ENCODE assay signal across 8 cellular contexts in genomic region chr19:4722671-4723464, GRCh38.
DNase-seq lines count a peak whose midpoint lies in the region; ATAC-seq and TF ChIP-seq lines count a peak whose summit lies in the region.

No MANE protein-coding gene starts in this region.

- H3K9ac ChIP-seq in HUES48 (ENCODE audit: low read depth, low read length): peak overlapping the region; percentile 71

- no peaks in the 10 kb centered on the region for H3K27me3 Mint-ChIP-seq in activated naive CD8-positive, alpha-beta T cell

- ATAC-seq in HG03442 (IDR thresholded peaks at IDR 0.05; ENCODE audit: unreplicated experiment): no peak

- no peaks in the 10 kb centered on the region for H3K9me3 ChIP-seq in HUES48 (ENCODE audit: control insufficient read depth, insufficient read depth, low read length)

- H3K4me1 ChIP-seq in HUES48 (ENCODE audit: control insufficient read depth, insufficient read depth, low read length): peaks cover 6% of the 10 kb centered on the region

- TF ChIP-seq CTCF in AG04449 (IDR thresholded peaks at IDR 0.05; ENCODE audit: insufficient read depth, low read length, missing control alignments) (no peak), GM13976 (IDR thresholded peaks at IDR 0.05; ENCODE audit: borderline replicate concordance, control extremely low read depth, extremely low read depth, insufficient read depth, missing control alignments) (no peak)

- in situ Hi-C loops in GM13976 (cut with MboI; ENCODE audit: low sequenced_read_pairs, unreplicated experiment): no loop called here

- H3K9me3 Mint-ChIP-seq in activated naive CD8-positive, alpha-beta T cell (ENCODE audit: low read depth): no peaks in the 10 kb centered on the region

- H3K4me1 Mint-ChIP-seq in activated naive CD8-positive, alpha-beta T cell (ENCODE audit: low read depth): peaks cover 22% of the 10 kb centered on the region

- H3K4me3 ChIP-seq in AG04449 (ENCODE audit: low read depth, low read length): peak overlapping the region; percentile 93
- H3K4me3 ChIP-seq in HUES48 (ENCODE audit: low read depth, low read length): peak overlapping the region; percentile 98
- H3K4me3 ChIP-seq in skeletal muscle cell (ENCODE audit: low read depth, low read length): peak overlapping the region; percentile 97

- peak; percentile 33 for DNase-seq in AG04449 (ENCODE audit: low read depth, low spot score)
- peak; percentile 64 for DNase-seq in GM13976 (ENCODE audit: low spot score)
- peak; percentile 95 for DNase-seq in hepatic stellate cell (ENCODE audit: low spot score)
- DNase-seq in skeletal muscle cell (ENCODE audit: low read depth): no peak
- DNase-seq in SKM-1 (lab: John Stamatoyannopoulos, UW; ENCODE audit: unreplicated experiment): no peak

- no peaks in the 10 kb centered on the region for H3K27me3 ChIP-seq in HUES48 (ENCODE audit: control insufficient read depth, insufficient read depth, low read length)

- peak overlapping the region; percentile 91 for H3K27ac Mint-ChIP-seq in activated naive CD8-positive, alpha-beta T cell

- CTCF ChIA-PET in AG04449 (lab: Yijun Ruan, JAX): interaction anchor here (0.8 to 3.0 kb wide), 9 partner anchors 9 to 198 kb away, joined by 3 to 17 read pairs (median 3); partner anchors contain the start of gene FEM1A

- POLR2A ChIA-PET in AG04449 (lab: Yijun Ruan, JAX): no interaction called here

- H3K4me3 Mint-ChIP-seq in activated naive CD8-positive, alpha-beta T cell: peak overlapping the region; percentile 97

- no peaks in the 10 kb centered on the region for H3K36me3 Mint-ChIP-seq in activated naive CD8-positive, alpha-beta T cell

- H3K27ac ChIP-seq in HUES48 (ENCODE audit: low read depth, low read length): no peak overlapping the region

- H3K36me3 ChIP-seq in HUES48 (ENCODE audit: control insufficient read depth, insufficient read depth, low read length): peaks cover 31% of the 10 kb centered on the region

Comparison
In these comparisons a context has a peak if more than half of its experiments do, and no peak if none do; other contexts are left out.
1. DNase-seq: peak in AG04449 (single experiment), GM13976 (single experiment) and hepatic stellate cell (single experiment); none in skeletal muscle cell (single experiment) and SKM-1 (single experiment).
2. Peak in every context shown above with its lines, with median percentiles within 50 percentile points of each other: H3K4me3 ChIP-seq.